Comparison of ENCODE assay signal across 7 cellular contexts in the genomic region with DNA sequence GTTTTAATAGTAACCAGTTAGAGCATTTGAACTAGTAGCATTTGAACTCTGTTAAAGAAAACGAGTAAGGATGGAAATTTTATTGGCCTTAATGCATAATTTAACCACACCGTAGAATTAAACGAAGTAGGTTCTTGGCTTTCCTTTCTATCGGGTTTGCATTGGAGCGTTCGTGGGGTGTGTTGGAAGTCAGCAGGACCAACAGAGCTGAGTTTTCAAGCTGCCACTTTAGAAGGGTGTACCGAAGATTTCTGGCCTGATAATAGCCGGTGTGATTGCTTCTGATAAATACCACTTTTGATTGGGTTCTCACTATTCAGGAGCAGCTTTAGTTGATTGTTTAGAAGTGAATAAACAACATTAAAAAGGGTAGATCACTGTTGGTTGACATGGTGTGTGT. TPM values are rescaled to one million over a fixed set of nuclear protein-coding genes. Genes with fewer than 3 reads are reported as not detected.
DNase-seq lines count a peak whose midpoint lies in the region; ATAC-seq lines count a peak whose summit lies in the region.

No MANE protein-coding gene starts in this region.

- H3K4me3 Mint-ChIP-seq in central memory CD8-positive, alpha-beta T cell = peak overlapping the region; percentile 89

- no peak overlapping the region for H3K27ac Mint-ChIP-seq in central memory CD8-positive, alpha-beta T cell (ENCODE audit: low read depth)

- DNase-seq in ELR (ENCODE audit: low read depth) (peak; percentile 48), M059J (ENCODE audit: low read depth) (peak; percentile 45), NOMO-1 treated with DMSO at 0.1 percent for 48 hours (lab: John Stamatoyannopoulos, UW; ENCODE audit: unreplicated experiment) (no peak)
- no peak for DNase-seq in central memory CD8-positive, alpha-beta T cell (ENCODE audit: low spot score in 2 of 2)
- DNase-seq in activated CD4-positive, CD25-positive, alpha-beta regulatory T cell (lab: John Stamatoyannopoulos, UW) = no peak

- H3K36me3 ChIP-seq in mucosa of rectum (ENCODE audit: control insufficient read depth in 2 of 2, insufficient read depth in 2 of 2, low read length in 2 of 2) = no peaks in the 10 kb centered on the region

- peaks cover 1% of the 10 kb centered on the region for H3K36me3 Mint-ChIP-seq in central memory CD8-positive, alpha-beta T cell (ENCODE audit: insufficient read depth)

- H3K4me3 ChIP-seq in mucosa of rectum (ENCODE audit: low read length in 2 of 2) = peak overlapping the region; percentile 78 to 90

- peaks cover 14% of the 10 kb centered on the region for H3K4me1 Mint-ChIP-seq in central memory CD8-positive, alpha-beta T cell

- no peaks in the 10 kb centered on the region for H3K27me3 ChIP-seq in mucosa of rectum (ENCODE audit: control insufficient read depth in 2 of 2, insufficient read depth in 2 of 2, low read length in 2 of 2)

- no peak for ATAC-seq in central memory CD8-positive, alpha-beta T cell (replicated peaks; ENCODE audit: extremely low read depth, poor library complexity, severe bottlenecking)
- no peak for ATAC-seq in GM19328 (IDR thresholded peaks at IDR 0.05; ENCODE audit: unreplicated experiment)

- no peaks in the 10 kb centered on the region for H3K9me3 ChIP-seq in mucosa of rectum (ENCODE audit: control insufficient read depth in 2 of 2, low read length in 2 of 2)

- peak overlapping the region; percentile 75 to 82 for H3K9ac ChIP-seq in mucosa of rectum (ENCODE audit: low read depth in 1 of 2, low read length in 2 of 2)

- no peaks in the 10 kb centered on the region for H3K9me3 Mint-ChIP-seq in central memory CD8-positive, alpha-beta T cell

- peak overlapping the region in 1 of 2 donors; percentile 83 for H3K27ac ChIP-seq in mucosa of rectum (ENCODE audit: low read depth in 2 of 2, low read length in 2 of 2)

- peaks cover 0 to 3% of the 10 kb centered on the region in 2 donors for H3K4me1 ChIP-seq in mucosa of rectum (ENCODE audit: control insufficient read depth in 2 of 2, insufficient read depth in 2 of 2, low read length in 2 of 2)

- H3K27me3 Mint-ChIP-seq in central memory CD8-positive, alpha-beta T cell = peaks cover 10% of the 10 kb centered on the region

RNA-seq across cellular contexts. Expression of a gene that starts 1.1 kb away (rescaled TPM):
- 50.1 and 69.1 TPM in 2 replicates for total RNA-seq in M059J (2014; rRNA removed; shearing (Covaris generic))

RNA-seq across cellular contexts. Expression of a gene that starts 21.0 kb away (rescaled TPM):
- total RNA-seq in M059J (2014; rRNA removed; shearing (Covaris generic)) = 0.37 and 2.3 TPM in 2 replicates

Comparison
In these comparisons a context has a peak if more than half of its experiments do, and no peak if none do; other contexts are left out.
1. DNase-seq: peak in ELR (single experiment) and M059J (single experiment); none in central memory CD8-positive, alpha-beta T cell (0 of 2), activated CD4-positive, CD25-positive, alpha-beta regulatory T cell (0 of 4) and NOMO-1 treated with DMSO at 0.1 percent for 48 hours (single experiment).